ENCODE assay signal across 8 cellular contexts in the genomic region with DNA sequence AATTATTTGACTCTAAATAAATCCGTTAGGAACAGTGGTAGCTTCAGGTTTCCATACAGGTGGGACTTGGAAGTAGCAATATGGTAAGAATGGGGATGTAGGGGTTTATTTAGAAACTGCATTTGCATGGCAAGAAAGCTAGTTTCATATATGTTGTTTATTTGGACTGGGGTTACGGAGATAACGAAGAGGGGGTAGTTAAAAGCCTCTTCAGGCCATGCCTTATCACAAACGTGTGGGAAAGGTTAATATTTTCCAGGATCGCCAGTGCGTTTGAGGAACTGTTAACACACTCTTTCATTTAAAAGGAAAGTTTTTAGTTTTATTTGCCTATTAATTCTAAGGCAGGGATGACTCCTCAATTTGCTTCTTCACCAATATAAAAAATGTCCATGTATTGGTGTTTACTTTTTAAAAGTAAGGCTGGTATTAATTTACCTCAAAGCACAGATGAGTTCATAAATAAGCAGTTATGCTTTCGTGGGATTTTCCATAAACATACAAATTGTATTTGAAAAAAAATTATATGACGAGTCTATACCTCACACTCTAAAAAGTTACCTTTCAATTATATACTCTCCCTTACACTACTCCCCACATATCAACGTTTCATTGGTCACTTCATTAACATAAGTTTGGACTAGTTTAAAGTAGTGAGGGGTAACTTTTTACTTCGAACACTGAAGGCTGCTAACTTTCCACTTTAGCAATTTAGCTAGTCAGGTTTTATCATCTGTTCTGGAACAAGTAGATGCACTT. TPM values are rescaled to one million over a fixed set of nuclear protein-coding genes. Genes with fewer than 3 reads are reported as not detected.
DNase-seq lines count a peak whose midpoint lies in the region; ATAC-seq and TF ChIP-seq lines count a peak whose summit lies in the region.

No MANE protein-coding gene starts in this region.

- H3K36me3 ChIP-seq in left ventricle myocardium inferior (peaks cover 31% of the 10 kb centered on the region), mesenchymal stem cell (ENCODE audit: control insufficient read depth in 1 of 2, insufficient read depth in 2 of 2, low read depth in 1 of 2, low read length in 2 of 2) (peaks cover 4 to 31% of the 10 kb centered on the region in 2 experiments)

- peaks cover 36% of the 10 kb centered on the region for H3K4me1 ChIP-seq in left ventricle myocardium inferior
- peaks cover 3% of the 10 kb centered on the region for H3K4me1 ChIP-seq in mesenchymal stem cell (ENCODE audit: control insufficient read depth, insufficient read depth, low read depth, low read length)

- H3K4me3 Mint-ChIP-seq in brain = peak overlapping the region; percentile 94 to 100 (median 99)

- no peak overlapping the region for H4K91ac ChIP-seq in mesenchymal stem cell (ENCODE audit: low read length)

- TF ChIP-seq CTCF in left ventricle myocardium inferior (IDR thresholded peaks at IDR 0.05; ENCODE audit: borderline replicate concordance) (no peak), brain (conservative IDR thresholded peaks at IDR 0.05) (no peak), GM10248 (IDR thresholded peaks at IDR 0.05; ENCODE audit: control extremely low read depth, extremely low read depth, low read depth, missing control alignments) (no peak)

- no peak overlapping the region for H2AFZ ChIP-seq in mesenchymal stem cell (ENCODE audit: low read depth, low read length)

- CTCF ChIA-PET in GM10248 (lab: Yijun Ruan, JAX) = interaction anchor here (0.6 to 4.1 kb wide), 20 partner anchors 11 to 221 kb away, joined by 3 to 34 read pairs (median 4); a partner anchor contains a TSS

- H3K4ac ChIP-seq in mesenchymal stem cell (ENCODE audit: low read depth in 1 of 2, low read length in 2 of 2) = no peak overlapping the region

- peak overlapping the region; percentile 72 for H4K8ac ChIP-seq in mesenchymal stem cell (ENCODE audit: low read length)

- H2BK15ac ChIP-seq in mesenchymal stem cell (ENCODE audit: low read depth, poor library complexity, severe bottlenecking) = no peak overlapping the region

- H3K4me1 Mint-ChIP-seq in brain = peaks cover 63% of the 10 kb centered on the region

- POLR2A ChIA-PET in GM10248 (lab: Yijun Ruan, JAX) = interaction anchor here (2.0 kb wide), 1 partner anchor 35 kb away, joined by 4 read pairs; a partner anchor contains a TSS

- H3K9me3 ChIP-seq in left ventricle myocardium inferior (replicated peaks) (no peaks in the 10 kb centered on the region), mesenchymal stem cell (ENCODE audit: control insufficient read depth, low read length) (no peaks in the 10 kb centered on the region)

- H3K27me3 ChIP-seq in left ventricle myocardium inferior (ENCODE audit: low read depth) (no peaks in the 10 kb centered on the region), mesenchymal stem cell (ENCODE audit: control insufficient read depth in 1 of 2, insufficient read depth in 1 of 2, low read length in 2 of 2) (no peaks in the 10 kb centered on the region)

- 49% methylated on average over 6 of the region's 10 CpGs for WGBS in mesenchymal stem cell

- H3K36me3 Mint-ChIP-seq in brain = peaks cover 43% of the 10 kb centered on the region

- DNase-seq in left ventricle myocardium inferior (no peak), Right ventricle myocardium inferior (ENCODE audit: missing footprints) (no peak), mesenchymal stem cell (no peak), retina (no peak), globus pallidus (ENCODE audit: low spot score) (no peak), GM10248 (ENCODE audit: extremely low spot score) (no peak)

- H3K27ac Mint-ChIP-seq in brain = peak overlapping the region; percentile 90 to 99 (median 98)

- H3K27ac ChIP-seq in left ventricle myocardium inferior (replicated peaks) = peak overlapping the region; percentile 91
- H3K27ac ChIP-seq in mesenchymal stem cell (ENCODE audit: low read length, poor library complexity, severe bottlenecking) = peak overlapping the region; percentile 51

- H2BK12ac ChIP-seq in mesenchymal stem cell (ENCODE audit: low read length in 2 of 2) = no peak overlapping the region

- no peaks in the 10 kb centered on the region for H3K9me3 Mint-ChIP-seq in brain

- no peak overlapping the region for H3K14ac ChIP-seq in mesenchymal stem cell (ENCODE audit: low read length in 2 of 2)

- H3K79me1 ChIP-seq in mesenchymal stem cell (replicated peaks; ENCODE audit: low read length, poor library complexity, severe bottlenecking) = peaks cover 10% of the 10 kb centered on the region

- H2BK120ac ChIP-seq in mesenchymal stem cell (ENCODE audit: low read depth, low read length) = peak overlapping the region; percentile 49

- intact Hi-C loops in left ventricle myocardium inferior (cut with micrococcal nuclease) (no loop called here), Right ventricle myocardium inferior (cut with DNase I) (loop anchor here (1.0 to 2.0 kb wide), 2 partner anchors 20 to 91 kb away; a partner anchor contains a TSS)

- peaks cover 9% of the 10 kb centered on the region for H3K27me3 Mint-ChIP-seq in brain

- H2AK5ac ChIP-seq in mesenchymal stem cell (ENCODE audit: low read length, severe bottlenecking) = no peak overlapping the region

- H2BK5ac ChIP-seq in mesenchymal stem cell (ENCODE audit: low read depth, low read length, poor library complexity, severe bottlenecking) = no peak overlapping the region

- H3K4me2 ChIP-seq in mesenchymal stem cell (ENCODE audit: low read length, poor library complexity, severe bottlenecking) = peak overlapping the region; percentile 59

- H3K18ac ChIP-seq in mesenchymal stem cell (ENCODE audit: low read depth in 1 of 2, low read length in 2 of 2) = no peak overlapping the region

- peak overlapping the region; percentile 94 for H3K9ac ChIP-seq in mesenchymal stem cell (ENCODE audit: low read length)

- H3K23ac ChIP-seq in mesenchymal stem cell (ENCODE audit: low read length in 2 of 2) = no peak overlapping the region

- ATAC-seq in Right ventricle myocardium inferior = no peak
- no peak for ATAC-seq in HG02852 (IDR thresholded peaks at IDR 0.05; ENCODE audit: unreplicated experiment)

- H3K4me3 ChIP-seq in left ventricle myocardium inferior (peak overlapping the region; percentile 94), mesenchymal stem cell (ENCODE audit: insufficient read depth in 1 of 2, low read depth in 1 of 2, low read length in 2 of 2) (peak overlapping the region; percentile 68 to 94)

RNA-seq across cellular contexts. Expression of a gene that starts 0.8 kb away (rescaled TPM):
- total RNA-seq in left ventricle myocardium inferior (15.5 TPM), Right ventricle myocardium inferior (15.1 TPM)
- polyA plus RNA-seq in brain (ENCODE audit: insufficient read depth, low read depth, low replicate concordance) = 49.6 TPM
- polyA plus RNA-seq in mesenchymal stem cell (2013, experiment 1 of 2) = 21.3 TPM
- 20.2 TPM for polyA plus RNA-seq in mesenchymal stem cell (2013, experiment 2 of 2)

RNA-seq across cellular contexts. Expression of a gene that starts 1.0 kb away (rescaled TPM):
- total RNA-seq in left ventricle myocardium inferior (84.8 TPM), Right ventricle myocardium inferior (86.5 TPM)
- 101 TPM for polyA plus RNA-seq in brain (ENCODE audit: insufficient read depth, low read depth, low replicate concordance)
- polyA plus RNA-seq in mesenchymal stem cell (2013, experiment 1 of 2) = 61.3 TPM
- 60.5 TPM for polyA plus RNA-seq in mesenchymal stem cell (2013, experiment 2 of 2)

RNA-seq across cellular contexts. Expression of a gene that starts 20.0 kb away (rescaled TPM):
- total RNA-seq in left ventricle myocardium inferior = 27.9 TPM
- 27.0 TPM for total RNA-seq in Right ventricle myocardium inferior
- 54.6 TPM for polyA plus RNA-seq in brain (ENCODE audit: insufficient read depth, low read depth, low replicate concordance)
- polyA plus RNA-seq in mesenchymal stem cell (2013, experiment 1 of 2) = 35.7 TPM
- 31.6 TPM for polyA plus RNA-seq in mesenchymal stem cell (2013, experiment 2 of 2)

RNA-seq across cellular contexts. Expression of a gene that starts 35.2 kb away (rescaled TPM):
- total RNA-seq in left ventricle myocardium inferior (26.6 TPM), Right ventricle myocardium inferior (24.9 TPM)
- 33.2 TPM for polyA plus RNA-seq in brain (ENCODE audit: insufficient read depth, low read depth, low replicate concordance)
- polyA plus RNA-seq in mesenchymal stem cell (2013, experiment 1 of 2) = 25.1 TPM
- polyA plus RNA-seq in mesenchymal stem cell (2013, experiment 2 of 2) = 24.8 TPM

RNA-seq across cellular contexts. Expression of a gene that starts 50.2 kb away (rescaled TPM):
- total RNA-seq in left ventricle myocardium inferior (3.4 TPM), Right ventricle myocardium inferior (4.9 TPM)
- polyA plus RNA-seq in brain (ENCODE audit: insufficient read depth, low read depth, low replicate concordance) = 77.2 TPM
- 11.8 TPM for polyA plus RNA-seq in mesenchymal stem cell (2013, experiment 1 of 2)
- polyA plus RNA-seq in mesenchymal stem cell (2013, experiment 2 of 2) = 10.2 TPM
